11 cellular contexts compared by ENCODE assay signal in genomic region chr2:150234787-150235512, GRCh38.
DNase-seq lines count a peak whose midpoint lies in the region; FAIRE-seq and TF ChIP-seq lines count a peak whose summit lies in the region.
"Had no signal": no experiment of that assay in that cellular context is flagged by ENCODE, and none has a peak within 500 bp of the region (broad histone marks: within the 10 kb centered on the region; RNA-seq: fewer than 3 reads in every experiment).

No MANE protein-coding gene starts in this region.

- H3K79me2 ChIP-seq in OCI-LY7 (ENCODE audit: insufficient read depth, low read depth, low read length) = no peaks in the 10 kb centered on the region

- H3K4me1 ChIP-seq in small intestine (ENCODE audit: control insufficient read depth in 2 of 2, insufficient read depth in 1 of 2, low read depth in 1 of 2, low read length in 1 of 2) = no peaks in the 10 kb centered on the region
- H3K4me1 ChIP-seq in OCI-LY7 (ENCODE audit: insufficient read depth, low read length, poor library complexity, severe bottlenecking) = no peaks in the 10 kb centered on the region

- intact Hi-C loops in OCI-LY7 (cut with micrococcal nuclease; ENCODE audit: unreplicated experiment) = no loop called here

- H3K4me3 ChIP-seq in fibroblast of villous mesenchyme (ENCODE audit: low read depth, low read length) = peak overlapping the region; percentile 32
- H3K4me3 ChIP-seq in small intestine (ENCODE audit: low read depth in 1 of 2, low read length in 2 of 2) = no peak overlapping the region
- H3K4me3 ChIP-seq in OCI-LY7 (ENCODE audit: low read depth, low read length, poor library complexity, severe bottlenecking) = no peak overlapping the region
- H3K4me3 ChIP-seq: cardiac muscle cell had no signal

- no peaks in the 10 kb centered on the region for H3K9me3 ChIP-seq in small intestine (ENCODE audit: control insufficient read depth, low read depth)
- no peaks in the 10 kb centered on the region for H3K9me3 ChIP-seq in OCI-LY7 (ENCODE audit: low read length)

- H3K27ac ChIP-seq in small intestine (ENCODE audit: low read depth in 1 of 2, low read length in 1 of 2) = no peak overlapping the region
- no peak overlapping the region for H3K27ac ChIP-seq in OCI-LY7 (ENCODE audit: low read depth, low read length, poor library complexity, severe bottlenecking)
- H3K27ac ChIP-seq: cardiac muscle cell had no signal

- H3K27me3 ChIP-seq in small intestine (ENCODE audit: control insufficient read depth in 2 of 2, insufficient read depth in 2 of 2, low read length in 2 of 2) = no peaks in the 10 kb centered on the region
- H3K27me3 ChIP-seq: cardiac muscle cell had no signal

- no peak overlapping the region for H2AFZ ChIP-seq in OCI-LY7 (ENCODE audit: low read length)

- POLR2A ChIA-PET in OCI-LY7 (lab: Charles Lee) = interaction anchor here (1.1 kb wide), 1 partner anchor 19 kb away, joined by 3 read pairs; no protein-coding TSS in a partner anchor

- 9 to 33% (median 21%) methylated on average over 7 of the region's 7 CpGs for WGBS in small intestine, 3 donors

- CTCF ChIA-PET in OCI-LY7 (lab: Charles Lee; ENCODE audit: unreplicated experiment) = no interaction called here

- no peak for TF ChIP-seq CTCF in fibroblast of villous mesenchyme (IDR thresholded peaks at IDR 0.05; ENCODE audit: insufficient read depth, low read depth, low read length)
- TF ChIP-seq CTCF in OCI-LY7 (conservative IDR thresholded peaks at IDR 0.05; ENCODE audit: low read length) = no peak

- DNase-seq in HCEC 1CT = peak; percentile 96
- peak; percentile 92 for DNase-seq in RPMI7951 (ENCODE audit: low read depth)
- DNase-seq in fibroblast of villous mesenchyme (ENCODE audit: low read depth) = peak; percentile 92
- peak; percentile 58 for DNase-seq in small intestine
- DNase-seq in iPS-NIHi7 (ENCODE audit: extremely low spot score) = no peak
- DNase-seq in GOT3 (lab: John Stamatoyannopoulos, UW) = no peak
- no peak for DNase-seq in OCI-LY7 (ENCODE audit: low spot score)
- DNase-seq: activated CD4-positive, alpha-beta T cell treated with anti-CD3 and anti-CD28 coated beads for 48 hours; NCI-H82; posterior cingulate gyrus had no signal

- no peaks in the 10 kb centered on the region for H4K20me1 ChIP-seq in OCI-LY7 (ENCODE audit: insufficient read depth, low read length)

- no peak overlapping the region for H3K4me2 ChIP-seq in OCI-LY7 (ENCODE audit: low read length)

- no peak for FAIRE-seq in small intestine (lab: Jason Lieb, UNC)

- no TSS peak for BruUV-seq in OCI-LY7 (replicated peaks; lab: Mats Ljungman, UMichigan)

- H3K9me2 ChIP-seq in OCI-LY7 (ENCODE audit: insufficient read depth, low read length) = no peaks in the 10 kb centered on the region

- H3K36me3 ChIP-seq in small intestine (ENCODE audit: control insufficient read depth in 2 of 2, insufficient read depth in 2 of 2, low read length in 2 of 2) (no peaks in the 10 kb centered on the region), OCI-LY7 (ENCODE audit: insufficient read depth, low read length) (no peaks in the 10 kb centered on the region)
- H3K36me3 ChIP-seq: cardiac muscle cell had no signal

Comparison
In these comparisons a context has a peak if more than half of its experiments do, and no peak if none do; other contexts are left out.
1. DNase-seq: peak in HCEC 1CT (single experiment), RPMI7951 (single experiment), fibroblast of villous mesenchyme (single experiment) and small intestine (single experiment); none in iPS-NIHi7 (single experiment), GOT3 (single experiment) and OCI-LY7 (single experiment).